Comparison of ENCODE assay signal across 8 cellular contexts in genomic region chr9:35736201-35736633, GRCh38. TPM values are rescaled to one million over a fixed set of nuclear protein-coding genes. Genes with fewer than 3 reads are reported as not detected.
DNase-seq lines count a peak whose midpoint lies in the region; ATAC-seq, FAIRE-seq and TF ChIP-seq lines count a peak whose summit lies in the region.

No MANE protein-coding gene starts in this region.

- DNase-seq in Daoy (ENCODE audit: low read depth) (peak; percentile 77), KBM-7 (peak; percentile 82), RCC 7860 (ENCODE audit: low spot score) (peak; percentile 57), foreskin keratinocyte (peak in 1 of 2 donors; percentile 59), posterior cingulate gyrus (peak in 6 of 10 donors; percentile 31 to 90 (median 60)), NCI-H187 (lab: John Stamatoyannopoulos, UW) (no peak)
- DNase-seq in activated T-helper 1 cell treated with anti-CD3 and anti-CD28 coated beads, Interleukin-12 subunit alpha, Interleukin-12 subunit beta, Interleukin-2, Interleukin-4 antibody, amounts not matched to agents 30 ng/mL and 10 ng/mL and 1 ng/mL, durations not matched to agents 14 hours and 24 hours and 36 hours (ENCODE audit: low spot score): peak; percentile 60

- H3K27me3 Mint-ChIP-seq in activated T-helper 1 cell treated with anti-CD3 and anti-CD28 coated beads, Interleukin-12 subunit alpha, Interleukin-12 subunit beta, Interleukin-2, Interleukin-4 antibody, amounts not matched to agents 30 ng/mL and 10 ng/mL and 1 ng/mL, durations not matched to agents 14 hours and 24 hours and 36 hours (ENCODE audit: insufficient read depth): no peaks in the 10 kb centered on the region

- peaks cover 22% of the 10 kb centered on the region for H3K4me1 Mint-ChIP-seq in activated T-helper 1 cell treated with anti-CD3 and anti-CD28 coated beads, Interleukin-12 subunit alpha, Interleukin-12 subunit beta, Interleukin-2, Interleukin-4 antibody, amounts not matched to agents 30 ng/mL and 10 ng/mL and 1 ng/mL, durations not matched to agents 14 hours and 24 hours and 36 hours (ENCODE audit: low read depth)

- no peaks in the 10 kb centered on the region for H3K9me3 Mint-ChIP-seq in activated T-helper 1 cell treated with anti-CD3 and anti-CD28 coated beads, Interleukin-12 subunit alpha, Interleukin-12 subunit beta, Interleukin-2, Interleukin-4 antibody, amounts not matched to agents 30 ng/mL and 10 ng/mL and 1 ng/mL, durations not matched to agents 14 hours and 24 hours and 36 hours

- in situ Hi-C loops in KBM-7 (cut with MboI; ENCODE audit: low pct_unique_long_range_greater_than_20kb, low sequenced_read_pairs): no loop called here

- H3K4me1 ChIP-seq in foreskin keratinocyte: peaks cover 6% of the 10 kb centered on the region

- peaks cover 42% of the 10 kb centered on the region for H3K36me3 Mint-ChIP-seq in activated T-helper 1 cell treated with anti-CD3 and anti-CD28 coated beads, Interleukin-12 subunit alpha, Interleukin-12 subunit beta, Interleukin-2, Interleukin-4 antibody, amounts not matched to agents 30 ng/mL and 10 ng/mL and 1 ng/mL, durations not matched to agents 14 hours and 24 hours and 36 hours (ENCODE audit: low read depth)

- no peak overlapping the region for H3K27ac ChIP-seq in foreskin keratinocyte

- no peak for ATAC-seq in foreskin keratinocyte
- no peak for ATAC-seq in HG02981 (IDR thresholded peaks at IDR 0.05; ENCODE audit: unreplicated experiment)

- no peaks in the 10 kb centered on the region for H3K27me3 ChIP-seq in foreskin keratinocyte

- H3K4me3 Mint-ChIP-seq in activated T-helper 1 cell treated with anti-CD3 and anti-CD28 coated beads, Interleukin-12 subunit alpha, Interleukin-12 subunit beta, Interleukin-2, Interleukin-4 antibody, amounts not matched to agents 30 ng/mL and 10 ng/mL and 1 ng/mL, durations not matched to agents 14 hours and 24 hours and 36 hours: no peak overlapping the region

- H3K27ac Mint-ChIP-seq in activated T-helper 1 cell treated with anti-CD3 and anti-CD28 coated beads, Interleukin-12 subunit alpha, Interleukin-12 subunit beta, Interleukin-2, Interleukin-4 antibody, amounts not matched to agents 30 ng/mL and 10 ng/mL and 1 ng/mL, durations not matched to agents 14 hours and 24 hours and 36 hours: no peak overlapping the region

- no peak for FAIRE-seq in RCC 7860 (lab: Jason Lieb, UNC)

- intact Hi-C loops in activated T-helper 1 cell treated with anti-CD3 and anti-CD28 coated beads, Interleukin-12 subunit alpha, Interleukin-12 subunit beta, Interleukin-2, Interleukin-4 antibody, amounts not matched to agents 30 ng/mL and 10 ng/mL and 1 ng/mL, durations not matched to agents 14 hours and 24 hours and 36 hours (cut with micrococcal nuclease): loop anchor here (1.0 kb wide), 4 partner anchors 12 to 146 kb away; partner anchors contain the start of gene TMEM8B
- intact Hi-C loops in posterior cingulate gyrus (cut with DNase I): loop anchor here (10.0 kb wide), 1 partner anchor 641 kb away; the partner anchor contains the start of gene PIGO

- TF ChIP-seq CTCF in foreskin keratinocyte (conservative IDR thresholded peaks at IDR 0.05): peak; percentile 79

RNA-seq across cellular contexts. Expression of gene CREB3, which starts 3.8 kb away (rescaled TPM):
- 97.9 and 104 TPM in 2 replicates for total RNA-seq in Daoy (2014; rRNA removed; shearing (Covaris generic))
- total RNA-seq in activated T-helper 1 cell treated with anti-CD3 and anti-CD28 coated beads, Interleukin-12 subunit alpha, Interleukin-12 subunit beta, Interleukin-2, Interleukin-4 antibody, amounts not matched to agents 30 ng/mL and 10 ng/mL and 1 ng/mL, durations not matched to agents 14 hours and 24 hours and 36 hours: 32.1 and 32.6 TPM in 2 replicates
- 40.2 and 44.1 TPM in 2 replicates for total RNA-seq in foreskin keratinocyte
- 44.0 and 46.7 TPM in 2 replicates for polyA plus RNA-seq in foreskin keratinocyte

RNA-seq across cellular contexts. Expression of gene TLN1, which starts 4.2 kb away (rescaled TPM):
- total RNA-seq in Daoy (2014; rRNA removed; shearing (Covaris generic)): 173 and 190 TPM in 2 replicates
- 229 and 230 TPM in 2 replicates for total RNA-seq in activated T-helper 1 cell treated with anti-CD3 and anti-CD28 coated beads, Interleukin-12 subunit alpha, Interleukin-12 subunit beta, Interleukin-2, Interleukin-4 antibody, amounts not matched to agents 30 ng/mL and 10 ng/mL and 1 ng/mL, durations not matched to agents 14 hours and 24 hours and 36 hours
- 153 and 173 TPM in 2 replicates for total RNA-seq in foreskin keratinocyte
- polyA plus RNA-seq in foreskin keratinocyte: 96.5 and 100 TPM in 2 replicates

RNA-seq across cellular contexts. Expression of gene GBA2, which starts 12.8 kb away (rescaled TPM):
- total RNA-seq in Daoy (2014; rRNA removed; shearing (Covaris generic)): 23.6 and 24.8 TPM in 2 replicates
- total RNA-seq in activated T-helper 1 cell treated with anti-CD3 and anti-CD28 coated beads, Interleukin-12 subunit alpha, Interleukin-12 subunit beta, Interleukin-2, Interleukin-4 antibody, amounts not matched to agents 30 ng/mL and 10 ng/mL and 1 ng/mL, durations not matched to agents 14 hours and 24 hours and 36 hours: 54.7 and 58.4 TPM in 2 replicates
- 26.9 and 27.2 TPM in 2 replicates for total RNA-seq in foreskin keratinocyte
- polyA plus RNA-seq in foreskin keratinocyte: 19.2 and 20.4 TPM in 2 replicates

RNA-seq across cellular contexts. Expression of gene RGP1, which starts 12.9 kb away (rescaled TPM):
- 11.7 and 16.3 TPM in 2 replicates for total RNA-seq in Daoy (2014; rRNA removed; shearing (Covaris generic))
- total RNA-seq in activated T-helper 1 cell treated with anti-CD3 and anti-CD28 coated beads, Interleukin-12 subunit alpha, Interleukin-12 subunit beta, Interleukin-2, Interleukin-4 antibody, amounts not matched to agents 30 ng/mL and 10 ng/mL and 1 ng/mL, durations not matched to agents 14 hours and 24 hours and 36 hours: 18.4 and 18.9 TPM in 2 replicates
- 16.3 and 17.3 TPM in 2 replicates for total RNA-seq in foreskin keratinocyte
- 8.4 and 8.9 TPM in 2 replicates for polyA plus RNA-seq in foreskin keratinocyte

RNA-seq across cellular contexts. Expression of gene MSMP, which starts 17.9 kb away (rescaled TPM):
- 0.21 and 0.51 TPM in 2 replicates for total RNA-seq in Daoy (2014; rRNA removed; shearing (Covaris generic))
- not detected in 2 replicates for total RNA-seq in activated T-helper 1 cell treated with anti-CD3 and anti-CD28 coated beads, Interleukin-12 subunit alpha, Interleukin-12 subunit beta, Interleukin-2, Interleukin-4 antibody, amounts not matched to agents 30 ng/mL and 10 ng/mL and 1 ng/mL, durations not matched to agents 14 hours and 24 hours and 36 hours
- not detected in 2 replicates for total RNA-seq in foreskin keratinocyte
- not detected in 2 replicates for polyA plus RNA-seq in foreskin keratinocyte

Comparison
In these comparisons a context has a peak if more than half of its experiments do, and no peak if none do; other contexts are left out.
1. DNase-seq: peak in Daoy (single experiment), KBM-7 (single experiment), RCC 7860 (single experiment), activated T-helper 1 cell treated with anti-CD3 and anti-CD28 coated beads, Interleukin-12 subunit alpha, Interleukin-12 subunit beta, Interleukin-2, Interleukin-4 antibody, amounts not matched to agents 30 ng/mL and 10 ng/mL and 1 ng/mL, durations not matched to agents 14 hours and 24 hours and 36 hours (single experiment) and posterior cingulate gyrus (6 of 10); none in NCI-H187 (0 of 2).